Comparison of ENCODE assay signal across 14 cellular contexts in the genomic region with DNA sequence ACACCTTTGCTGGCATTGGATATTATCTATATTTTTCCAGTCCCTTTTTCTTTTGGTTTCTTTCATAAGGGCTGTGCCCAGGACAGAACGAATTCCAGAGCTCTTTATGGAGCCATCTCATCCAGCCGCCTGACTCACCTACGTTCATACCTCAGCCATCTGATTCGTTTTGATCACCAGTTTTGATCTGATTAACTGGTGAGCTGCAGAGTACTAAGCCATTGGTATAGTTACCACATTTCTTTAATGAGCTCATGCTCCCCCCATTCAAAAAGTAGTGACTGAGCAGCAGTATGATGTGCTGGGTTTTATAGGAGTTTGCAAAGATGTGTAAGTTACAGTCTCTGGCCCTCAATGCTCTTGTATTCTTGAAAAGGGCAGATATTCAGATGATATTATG. TPM values are rescaled to one million over a fixed set of nuclear protein-coding genes. Genes with fewer than 3 reads are reported as not detected.
DNase-seq lines count a peak whose midpoint lies in the region; ATAC-seq and TF ChIP-seq lines count a peak whose summit lies in the region.
"Had no signal": no experiment of that assay in that cellular context is flagged by ENCODE, and none has a peak within 500 bp of the region (broad histone marks: within the 10 kb centered on the region; RNA-seq: fewer than 3 reads in every experiment).

No MANE protein-coding gene starts in this region.

- H2AFZ ChIP-seq in mammary epithelial cell (ENCODE audit: low read depth, low read length), result no peak overlapping the region

- TF ChIP-seq CTCF in mammary epithelial cell (conservative IDR thresholded peaks at IDR 0.05 in 1 of 2, IDR thresholded peaks at IDR 0.05 in 1 of 2; ENCODE audit: extremely low read depth in 1 of 2, insufficient read depth in 1 of 2, low read depth in 1 of 2, low read length in 2 of 2) (no peak), breast epithelium (IDR thresholded peaks at IDR 0.05) (no peak), epithelial cell of esophagus (IDR thresholded peaks at IDR 0.05; ENCODE audit: insufficient read depth, low read depth, low read length, missing control alignments) (no peak), upper lobe of right lung (IDR thresholded peaks at IDR 0.05) (no peak)

- dilution Hi-C loops in mammary epithelial cell (cut with HindIII; ENCODE audit: low sequenced_read_pairs), result loop anchor here (5.0 kb wide), 1 partner anchor 74 kb away; no protein-coding TSS in a partner anchor

- no peak for TF ChIP-seq POLR2A in breast epithelium (IDR thresholded peaks at IDR 0.05)

- intact Hi-C loops in mammary epithelial cell (cut with micrococcal nuclease) (no loop called here), breast epithelium (cut with DNase I; ENCODE audit: low total_unique reads) (no loop called here), upper lobe of right lung (cut with DNase I) (no loop called here)

- in situ Hi-C loops in mammary epithelial cell (cut with MboI; ENCODE audit: low sequenced_read_pairs in 2 of 2), result loop anchor here in 1 of 2 donors (25.0 kb wide), 1 partner anchor 339 kb away; no protein-coding TSS in a partner anchor

- H3K9ac ChIP-seq in mammary epithelial cell (ENCODE audit: insufficient read depth, low read length), result no peak overlapping the region
- H3K9ac ChIP-seq: BLaER1 treated with 17β-estradiol and CSF1 and Interleukin-3, amounts not matched to agents 10 nM and 100 nM had no signal

- H3K79me2 ChIP-seq in mammary epithelial cell (ENCODE audit: insufficient read depth, low read length), result no peaks in the 10 kb centered on the region

- H3K27ac ChIP-seq in mammary epithelial cell (ENCODE audit: insufficient read depth, low read depth, low read length) (no peak overlapping the region), breast epithelium (no peak overlapping the region), upper lobe of right lung (no peak overlapping the region)
- H3K27ac ChIP-seq: BLaER1 treated with 17β-estradiol and CSF1 and Interleukin-3, amounts not matched to agents 10 nM and 100 nM had no signal

- H3K36me3 ChIP-seq in mammary epithelial cell (ENCODE audit: insufficient read depth, low read length) (no peaks in the 10 kb centered on the region), breast epithelium (no peaks in the 10 kb centered on the region), upper lobe of right lung (no peaks in the 10 kb centered on the region)
- H3K36me3 ChIP-seq: BLaER1 treated with 17β-estradiol and CSF1 and Interleukin-3, amounts not matched to agents 10 nM and 100 nM; HAP-1 had no signal

- 69% methylated on average over 4 of the region's 4 CpGs for WGBS in mammary epithelial cell (ENCODE audit: low coverage, missing lambda C conversion rate)

- H3K27me3 ChIP-seq in mammary epithelial cell (ENCODE audit: insufficient read depth, low read length) (no peaks in the 10 kb centered on the region), breast epithelium (no peaks in the 10 kb centered on the region), upper lobe of right lung (no peaks in the 10 kb centered on the region)

- CTCF ChIA-PET in mammary epithelial cell (lab: Charles Lee; ENCODE audit: low non-redundant PET), result no interaction called here

- H3K4me3 ChIP-seq in mammary epithelial cell (replicated peaks in 1 of 3; ENCODE audit: insufficient read depth in 1 of 3, low read depth in 2 of 3, low read length in 3 of 3) (no peak overlapping the region), breast epithelium (no peak overlapping the region), epithelial cell of esophagus (ENCODE audit: low read length) (no peak overlapping the region), upper lobe of right lung (no peak overlapping the region)
- H3K4me3 ChIP-seq: BLaER1 treated with 17β-estradiol and CSF1 and Interleukin-3, amounts not matched to agents 10 nM and 100 nM; HAP-1 had no signal

- DNase-seq in mammary epithelial cell, result peak; percentile 21
- no peak for DNase-seq in breast epithelium (ENCODE audit: low spot score in 2 of 2)
- DNase-seq in M059J (ENCODE audit: low read depth), result peak; percentile 21
- DNase-seq in epithelial cell of esophagus (ENCODE audit: low read depth), result peak; percentile 11
- no peak for DNase-seq in upper lobe of right lung
- DNase-seq in KG1 (lab: John Stamatoyannopoulos, UW), result no peak
- DNase-seq: 8988T; ACHN; CD4-positive, CD25-positive, alpha-beta regulatory T cell; DMS 273 treated with DMSO at 0.1 percent for 48 hours had no signal

- H3K9me3 ChIP-seq in mammary epithelial cell (replicated peaks; ENCODE audit: insufficient read depth, low read length) (no peaks in the 10 kb centered on the region), breast epithelium (no peaks in the 10 kb centered on the region), upper lobe of right lung (no peaks in the 10 kb centered on the region)
- H3K9me3 ChIP-seq: HAP-1 had no signal

- no peak overlapping the region for H3K4me2 ChIP-seq in mammary epithelial cell (ENCODE audit: insufficient read depth, low read depth, low read length)
- H3K4me2 ChIP-seq: BLaER1 treated with 17β-estradiol and CSF1 and Interleukin-3, amounts not matched to agents 10 nM and 100 nM had no signal

- ATAC-seq in GM18520 (IDR thresholded peaks at IDR 0.05; ENCODE audit: unreplicated experiment) (no peak), upper lobe of right lung (no peak)
- ATAC-seq: HepG2 had no signal

- H3K4me1 ChIP-seq in mammary epithelial cell (ENCODE audit: insufficient read depth, low read length) (peaks cover 9% of the 10 kb centered on the region), breast epithelium (no peaks in the 10 kb centered on the region), upper lobe of right lung (peaks cover 11% of the 10 kb centered on the region)

- BruUV-seq in mammary epithelial cell (replicated peaks; lab: Mats Ljungman, UMichigan), result no TSS peak

- no peaks in the 10 kb centered on the region for H4K20me1 ChIP-seq in mammary epithelial cell (ENCODE audit: insufficient read depth, low read length)
- H4K20me1 ChIP-seq: BLaER1 treated with 17β-estradiol and CSF1 and Interleukin-3, amounts not matched to agents 10 nM and 100 nM had no signal

RNA-seq across cellular contexts. Expression of gene CDKN2AIP, which starts 43.0 kb away (rescaled TPM):
- total RNA-seq in mammary epithelial cell, result 10 to 100 TPM; 12.7 to 14.3 TPM
- polyA plus RNA-seq in mammary epithelial cell, result 9.9 TPM
- not detected for polyA minus RNA-seq in mammary epithelial cell
- 10 to 100 TPM; 22.2 to 37.3 (median 23.3) TPM for total RNA-seq in breast epithelium
- 30.7 and 31.8 TPM in 2 replicates for total RNA-seq in M059J (2014; rRNA removed; shearing (Covaris generic))
- 16.7 TPM for total RNA-seq in upper lobe of right lung

Comparison
In these comparisons a context has a peak if more than half of its experiments do, and no peak if none do; other contexts are left out.
1. DNase-seq: peak in mammary epithelial cell (single experiment), M059J (single experiment) and epithelial cell of esophagus (single experiment); none in breast epithelium (0 of 2), upper lobe of right lung (single experiment) and KG1 (single experiment).